17 cellular contexts compared by ENCODE assay signal in genomic region chr1:9482816-9483572, GRCh38. TPM values are rescaled to one million over a fixed set of nuclear protein-coding genes. Genes with fewer than 3 reads are reported as not detected.
DNase-seq lines count a peak whose midpoint lies in the region; ATAC-seq, FAIRE-seq and TF ChIP-seq lines count a peak whose summit lies in the region.
"Had no signal": no experiment of that assay in that cellular context is flagged by ENCODE, and none has a peak within 500 bp of the region (broad histone marks: within the 10 kb centered on the region; RNA-seq: fewer than 3 reads in every experiment).

No MANE protein-coding gene starts in this region.

- POLR2A ChIA-PET in H1 (lab: Charles Lee; ENCODE audit: partially characterized antibody): no interaction called here

- no peak for TF ChIP-seq POLR2A in H1 (IDR thresholded peaks at IDR 0.05; ENCODE audit: control extremely low read depth in 1 of 2, low read depth in 2 of 2, low read length in 2 of 2)

- no peak overlapping the region for H2BK12ac ChIP-seq in H1 (ENCODE audit: low read depth, low read length)
- no peak overlapping the region for H2BK12ac ChIP-seq in neuronal stem cell (ENCODE audit: low read length)

- no peak overlapping the region for H3K27ac ChIP-seq in H1 (ENCODE audit: low read depth, low read length)
- H3K27ac ChIP-seq in neuronal stem cell (replicated peaks; ENCODE audit: low read length): no peak overlapping the region
- H3K27ac ChIP-seq: PC-9 had no signal

- no peaks in the 10 kb centered on the region for H3K4me1 ChIP-seq in H1 (replicated peaks in 1 of 4; ENCODE audit: control insufficient read depth in 3 of 4, insufficient read depth in 4 of 4, low read length in 3 of 4)
- no peaks in the 10 kb centered on the region for H3K4me1 ChIP-seq in neuronal stem cell (ENCODE audit: control insufficient read depth in 2 of 2, insufficient read depth in 1 of 2, low read depth in 1 of 2, low read length in 2 of 2)

- H4K20me1 ChIP-seq in H1 (replicated peaks in 1 of 2; ENCODE audit: control insufficient read depth in 1 of 2, insufficient read depth in 2 of 2, low read length in 2 of 2): peaks cover 0 to 1% of the 10 kb centered on the region in 2 experiments

- H2AK5ac ChIP-seq in H1 (ENCODE audit: low read depth, low read length) (no peak overlapping the region), neuronal stem cell (ENCODE audit: low read depth, low read length) (no peak overlapping the region)

- H4K91ac ChIP-seq in H1 (replicated peaks; ENCODE audit: insufficient read length, low read length) (no peak overlapping the region), neuronal stem cell (ENCODE audit: low read depth, low read length, poor library complexity) (no peak overlapping the region)

- intact Hi-C loops in left ventricle myocardium superior (cut with micrococcal nuclease): no loop called here
- intact Hi-C loops in cardiac septum (cut with DNase I): no loop called here

- no peak for FAIRE-seq in H1 (lab: Jason Lieb, UNC)

- no peak for DNase-seq in left ventricle myocardium superior
- DNase-seq in cardiac septum (ENCODE audit: low spot score): no peak
- no peak for DNase-seq in H1 (ENCODE audit: low read depth in 1 of 2, low spot score in 2 of 2)
- DNase-seq in neuronal stem cell (ENCODE audit: low spot score): no peak
- DNase-seq in NCI-H2171 (lab: John Stamatoyannopoulos, UW): no peak
- no peak for DNase-seq in middle frontal gyrus (ENCODE audit: extremely low spot score, low spot score)
- DNase-seq in DMS53 (lab: John Stamatoyannopoulos, UW): no peak
- DNase-seq: ACHN, AML-193, COR-L47, DMS153, HCEC 1CT, NCI-H1105, NCI-H1694 treated with DMSO at 0.1 percent for 48 hours, NCI-H2107, NCI-H446, PC-9 had no signal

- ATAC-seq in left ventricle myocardium superior: peak; percentile 56

- H3K79me2 ChIP-seq in H1 (ENCODE audit: control insufficient read depth in 1 of 2, insufficient read depth in 2 of 2, low read length in 2 of 2): no peaks in the 10 kb centered on the region; a peak in 1 of 4 replicates

- no peak for TF ChIP-seq RAD21 in H1 (IDR thresholded peaks at IDR 0.05 in 1 of 2, conservative IDR thresholded peaks at IDR 0.05 in 1 of 2; ENCODE audit: low read depth in 2 of 2, low read length in 2 of 2)

- H3K23me2 ChIP-seq in H1 (ENCODE audit: low read depth, low read length): no peaks in the 10 kb centered on the region

- H3K36me3 ChIP-seq in H1 (ENCODE audit: control insufficient read depth in 2 of 4, insufficient read depth in 4 of 4, low read length in 3 of 4) (no peaks in the 10 kb centered on the region), neuronal stem cell (replicated peaks in 1 of 2; ENCODE audit: control insufficient read depth in 2 of 2, insufficient read depth in 2 of 2, low read length in 2 of 2) (no peaks in the 10 kb centered on the region)

- no peak overlapping the region for H3K14ac ChIP-seq in H1 (ENCODE audit: insufficient read length)
- no peak overlapping the region for H3K14ac ChIP-seq in neuronal stem cell (ENCODE audit: low read length)

- no peak overlapping the region for H3K56ac ChIP-seq in H1 (replicated peaks; ENCODE audit: insufficient read length, low read depth, low read length)

- WGBS in H1 (ENCODE audit: extremely low coverage in 1 of 2, insufficient coverage in 1 of 2, insufficient read length in 1 of 2, insufficient replicate concordance in 2 of 2, low coverage in 1 of 2, low lambda C conversion rate in 2 of 2, missing lambda C conversion rate in 1 of 2), 2 experiments: 80% methylated on average over 19 of the region's 19 CpGs; no CpG with 5 or more reads in 1 of the 2 experiments
- no CpG with 5 or more reads among the region's 19 CpGs for WGBS in neuronal stem cell (ENCODE audit: extremely low coverage in 2 of 2, insufficient read length in 2 of 2, insufficient replicate concordance in 1 of 2), 2 donors

- no peak overlapping the region for H3K9ac ChIP-seq in H1 (replicated peaks in 1 of 4; ENCODE audit: extremely low read depth in 1 of 4, low read depth in 3 of 4, low read length in 3 of 4)
- no peak overlapping the region for H3K9ac ChIP-seq in neuronal stem cell (ENCODE audit: low read depth, low read length, poor library complexity)

- H3K9me3 ChIP-seq in H1 (ENCODE audit: insufficient read depth in 2 of 2, low read depth in 1 of 2, low read length in 1 of 2) (no peaks in the 10 kb centered on the region), neuronal stem cell (replicated peaks in 1 of 2; ENCODE audit: control insufficient read depth in 2 of 2, insufficient read depth in 1 of 2, low read depth in 1 of 2, low read length in 2 of 2) (peaks cover 0 to 2% of the 10 kb centered on the region in 2 donors)

- H2BK5ac ChIP-seq in H1 (ENCODE audit: low read depth, low read length) (no peak overlapping the region), neuronal stem cell (ENCODE audit: low read length) (no peak overlapping the region)

- H3K79me1 ChIP-seq in H1 (ENCODE audit: low read depth, low read length): no peaks in the 10 kb centered on the region
- no peaks in the 10 kb centered on the region for H3K79me1 ChIP-seq in neuronal stem cell (ENCODE audit: low read depth, low read length)

- no peak overlapping the region for H2BK120ac ChIP-seq in H1 (replicated peaks; ENCODE audit: low read depth, low read length)
- H2BK120ac ChIP-seq in neuronal stem cell (ENCODE audit: low read depth, low read length): no peak overlapping the region

- H3K18ac ChIP-seq in H1 (ENCODE audit: extremely low read depth, low read length): no peak overlapping the region
- H3K18ac ChIP-seq in neuronal stem cell (ENCODE audit: low read length): peak overlapping the region; percentile 32

- 0 out of 2 replicates have a peak overlapping the region, but pooled peaks have one; percentile 11 for H4K8ac ChIP-seq in H1 (ENCODE audit: extremely low read depth, insufficient read depth, low read length)
- H4K8ac ChIP-seq in neuronal stem cell (ENCODE audit: low read depth, low read length): peak overlapping the region; percentile 89

- H2BK20ac ChIP-seq in H1 (ENCODE audit: low read length): no peak overlapping the region

- H3K23ac ChIP-seq in H1 (ENCODE audit: insufficient read length) (no peak overlapping the region), neuronal stem cell (ENCODE audit: low read depth, low read length, poor library complexity) (peak overlapping the region; percentile 5)

- no peak overlapping the region for H4K5ac ChIP-seq in H1 (ENCODE audit: insufficient read length, low read depth, low read length)

- no peaks in the 10 kb centered on the region for H3K27me3 ChIP-seq in H1 (replicated peaks in 1 of 4; ENCODE audit: control insufficient read depth in 3 of 4, extremely low read depth in 1 of 4, insufficient read depth in 3 of 4, low read length in 3 of 4)
- peaks cover 0 to 30% (median 0%) of the 10 kb centered on the region in 3 experiments for H3K27me3 ChIP-seq in neuronal stem cell (ENCODE audit: control insufficient read depth in 3 of 3, insufficient read depth in 3 of 3, low read depth in 1 of 3, low read length in 3 of 3)

- H3K4me2 ChIP-seq in H1 (ENCODE audit: insufficient read depth in 1 of 2, low read depth in 2 of 2, low read length in 2 of 2) (no peak overlapping the region), neuronal stem cell (ENCODE audit: insufficient read depth, low read length, poor library complexity, severe bottlenecking) (no peak overlapping the region)
- H3K4me2 ChIP-seq: PC-9 had no signal

- no peak for TF ChIP-seq EP300 in H1 (IDR thresholded peaks at IDR 0.05; ENCODE audit: borderline replicate concordance in 1 of 2, low read depth in 2 of 2, low read length in 2 of 2)

- CTCF ChIA-PET in H1 (lab: Charles Lee; ENCODE audit: partially characterized antibody): interaction anchor here (0.6 to 3.1 kb wide), 13 partner anchors 10 to 550 kb away, joined by 3 to 12 read pairs (median 3); no protein-coding TSS in a partner anchor

- no peak overlapping the region for H2BK15ac ChIP-seq in H1 (ENCODE audit: low read length)
- H2BK15ac ChIP-seq in neuronal stem cell (ENCODE audit: low read length): no peak overlapping the region

- H3K4ac ChIP-seq in H1 (replicated peaks; ENCODE audit: insufficient read length, low read depth, low read length): no peak overlapping the region
- no peak overlapping the region for H3K4ac ChIP-seq in neuronal stem cell (ENCODE audit: low read length)

- no peak overlapping the region for H3K4me3 ChIP-seq in H1 (ENCODE audit: extremely low read depth in 1 of 4, insufficient read depth in 2 of 4, low read depth in 3 of 4, low read length in 4 of 4)
- H3K4me3 ChIP-seq in neuronal stem cell (ENCODE audit: low read length in 2 of 2): peak overlapping the region in 1 of 2 donors; percentile 31
- H3K4me3 ChIP-seq: PC-9 had no signal

- no peak overlapping the region for H2AFZ ChIP-seq in H1 (ENCODE audit: low read length)
- no peak overlapping the region for H2AFZ ChIP-seq in neuronal stem cell (ENCODE audit: low read length)
- H2AFZ ChIP-seq: PC-9 had no signal

- TF ChIP-seq CTCF in H1 (IDR thresholded peaks at IDR 0.05; ENCODE audit: control extremely low read depth in 1 of 3, insufficient read depth in 1 of 3, low read depth in 1 of 3, low read length in 3 of 3): no peak

TF ChIP-seq in H1, 55 proteins besides CTCF, POLR2A, EP300 and RAD21 (continues in another document):
- TF ChIP-seq BRCA1 (IDR thresholded peaks at IDR 0.05; ENCODE audit: low read depth, low read length) (no peak), PHF8 (conservative IDR thresholded peaks at IDR 0.05; ENCODE audit: low read depth, low read length) (no peak), USF2 (IDR thresholded peaks at IDR 0.05; ENCODE audit: low read length) (no peak), JUND (IDR thresholded peaks at IDR 0.05; ENCODE audit: low read length) (no peak), CTBP2 (IDR thresholded peaks at IDR 0.05; ENCODE audit: borderline replicate concordance, insufficient read depth, insufficient read length, low read length) (no peak)

RNA-seq across cellular contexts. Expression of gene SLC25A33, which starts 56.3 kb away (rescaled TPM):
- total RNA-seq in left ventricle myocardium superior: 3.8 TPM
- total RNA-seq in cardiac septum: 4.0 TPM
- 12.4 and 12.8 TPM in 2 replicates for total RNA-seq in H1 (2021; fragmentation: NEBNext Ultra II Directional; extraction: Animal tissue kit (Norgen Biotek cat#: 25700))
- polyA plus RNA-seq in H1 (2011; rRNA removed): 5.1 and 7.8 TPM in 2 replicates
- polyA plus RNA-seq in H1 (2011; cell fraction: cytosol; rRNA removed): 7.7 TPM
- polyA plus RNA-seq in H1 (2011; cell fraction: nucleus; rRNA removed): 4.5 TPM
- 7.0 to 8.1 TPM (median 7.4 TPM) in 4 replicates for polyA plus RNA-seq in H1 (2012, experiment 1 of 2)
- polyA plus RNA-seq in H1 (2012, experiment 2 of 2): 8.2 TPM
- 11.5 TPM for polyA plus RNA-seq in H1 (2013, experiment 1 of 2)
- polyA plus RNA-seq in H1 (2013, experiment 2 of 2): 11.5 TPM
- 4.5 and 4.8 TPM in 2 replicates for polyA minus RNA-seq in H1 (2011; rRNA and poly(A)+ RNA removed)
- 5.8 TPM for polyA minus RNA-seq in H1 (2011; cell fraction: cytosol; rRNA and poly(A)+ RNA removed)
- polyA minus RNA-seq in H1 (2011; cell fraction: nucleus; rRNA and poly(A)+ RNA removed): 5.3 TPM
- polyA plus RNA-seq in neuronal stem cell (2013, experiment 1 of 2): 14.0 TPM
- polyA plus RNA-seq in neuronal stem cell (2013, experiment 2 of 2): 13.7 TPM
